ENCODE assay signal across 2 cellular contexts in genomic region chr19:4494691-4495064, GRCh38.
TF ChIP-seq lines count a peak whose summit lies in the region.

No MANE protein-coding gene starts in this region.

TF ChIP-seq in HEK293, 187 proteins besides CTCF, POLR2A, EP300 and RAD21:
- TF ChIP-seq ZNF394 (tag by site-specific recombination; IDR thresholded peaks at IDR 0.05; ENCODE audit: borderline replicate concordance) (no peak), ZNF121 (tag by site-specific recombination; IDR thresholded peaks at IDR 0.05) (peak; percentile 92)

TF ChIP-seq in K562, 482 proteins besides CTCF, POLR2A, EP300 and RAD21:
- TF ChIP-seq ZNF121 (CRISPR knock-in tag; conservative IDR thresholded peaks at IDR 0.05) (peak; percentile 62), KAT7 (CRISPR knock-in tag; IDR thresholded peaks at IDR 0.05; ENCODE audit: borderline replicate concordance) (no peak)
